ENCODE assay signal across 8 cellular contexts in genomic region chr6:33391278-33392167, GRCh38. TPM values are rescaled to one million over a fixed set of nuclear protein-coding genes. Genes with fewer than 3 reads are reported as not detected.
A peak's percentile ranks its signal among the peaks of the same experiment; 100 is the strongest.
DNase-seq lines count a peak whose midpoint lies in the region; ATAC-seq, FAIRE-seq and TF ChIP-seq lines count a peak whose summit lies in the region.

Gene KIFC1, plus strand, starts transcription at chr6:33391823. Its CDS starts 163 bp downstream, at chr6:33391986.

- CTCF ChIA-PET in Caco-2 (lab: Charles Lee): interaction anchor here (0.9 to 1.4 kb wide), 4 partner anchors 19 to 74 kb away, joined by 3 to 9 read pairs (median 6); partner anchors contain the start of genes PHF1 and ZBTB22
- CTCF ChIA-PET in activated CD8-positive, alpha-beta memory T cell treated with anti-CD3 and anti-CD28 coated beads, Interleukin-2, amount 10 ng/mL, durations not matched to agents 7 days and 5 days (lab: Charles Lee): interaction anchor here (0.7 to 2.0 kb wide), 26 partner anchors 11 to 305 kb away, joined by 3 to 18 read pairs (median 4); partner anchors contain the start of genes B3GALT4, BAK1, CUTA and RGL2

- no peaks in the 10 kb centered on the region for H3K9me3 ChIP-seq in Caco-2
- no peaks in the 10 kb centered on the region for H3K9me3 ChIP-seq in endocrine pancreas (ENCODE audit: control insufficient read depth, low read length)

- ATAC-seq in GM21360 (IDR thresholded peaks at IDR 0.05; ENCODE audit: unreplicated experiment): peak; percentile 78
- peak; percentile 97 for ATAC-seq in activated CD8-positive, alpha-beta memory T cell treated with anti-CD3 and anti-CD28 coated beads, Interleukin-2, amount 10 ng/mL, durations not matched to agents 7 days and 5 days

- H3K4ac ChIP-seq in mesendoderm (ENCODE audit: low read depth, low read length): peak within 1 kb of the TSS; percentile 59

- H4K5ac ChIP-seq in mesendoderm (ENCODE audit: low read length): peak within 1 kb of the TSS; percentile 72

- FAIRE-seq in HTR-8/SVneo (lab: Jason Lieb, UNC): peak; percentile 93

- H2AK5ac ChIP-seq in mesendoderm (ENCODE audit: low read length): no peak within 1 kb of the TSS

- peaks cover 35% of the 10 kb centered on the region for H3K36me3 Mint-ChIP-seq in Caco-2 (ENCODE audit: insufficient read depth, unreplicated experiment)
- peaks cover 27% of the 10 kb centered on the region for H3K36me3 Mint-ChIP-seq in activated CD8-positive, alpha-beta memory T cell treated with anti-CD3 and anti-CD28 coated beads, Interleukin-2, amount 10 ng/mL, durations not matched to agents 7 days and 5 days

- peak within 1 kb of the TSS; percentile 67 for H4K8ac ChIP-seq in mesendoderm (ENCODE audit: low read depth, low read length)

- WGBS in mesendoderm (ENCODE audit: extremely low coverage, insufficient coverage, low lambda C conversion rate): no CpG with 5 or more reads among the region's 90 CpGs

- H3K79me1 ChIP-seq in mesendoderm (ENCODE audit: low read length): peaks cover 5% of the 10 kb centered on the region

- peak; percentile 89 to 95 for TF ChIP-seq CTCF in Caco-2 (IDR thresholded peaks at IDR 0.05; ENCODE audit: insufficient read depth in 1 of 2, low read depth in 1 of 2, low read length in 1 of 2, severe bottlenecking in 1 of 2, unreplicated experiment in 1 of 2)

- peak within 1 kb of the TSS; percentile 73 for H3K18ac ChIP-seq in mesendoderm (ENCODE audit: low read length)

- H3K27ac Mint-ChIP-seq in Caco-2 (ENCODE audit: unreplicated experiment): peak within 1 kb of the TSS; percentile 81
- peak within 1 kb of the TSS; percentile 95 for H3K27ac Mint-ChIP-seq in activated CD8-positive, alpha-beta memory T cell treated with anti-CD3 and anti-CD28 coated beads, Interleukin-2, amount 10 ng/mL, durations not matched to agents 7 days and 5 days

- H3K27me3 ChIP-seq in Caco-2 (replicated peaks; ENCODE audit: control insufficient read depth, insufficient read depth, low read length) (no peaks in the 10 kb centered on the region), endocrine pancreas (ENCODE audit: control insufficient read depth, insufficient read depth, low read length) (no peaks in the 10 kb centered on the region), mesendoderm (ENCODE audit: insufficient read depth, low read length, poor library complexity) (no peaks in the 10 kb centered on the region)

- peak within 1 kb of the TSS; percentile 5 for H2BK120ac ChIP-seq in mesendoderm (ENCODE audit: low read depth, low read length)

- peak within 1 kb of the TSS; percentile 93 for H3K56ac ChIP-seq in mesendoderm (ENCODE audit: low read length)

- POLR2A ChIA-PET in Caco-2 (lab: Charles Lee): interaction anchor here (0.6 to 1.2 kb wide), 4 partner anchors 34 to 1564 kb away, joined by 3 to 5 read pairs (median 3); partner anchors contain the start of genes HSPA1B and ZBTB22

- no peaks in the 10 kb centered on the region for H3K36me3 ChIP-seq in Caco-2 (ENCODE audit: control insufficient read depth, insufficient read depth, low read length)
- no peaks in the 10 kb centered on the region for H3K36me3 ChIP-seq in endocrine pancreas (ENCODE audit: control insufficient read depth, insufficient read depth, low read length)
- H3K36me3 ChIP-seq in mesendoderm (ENCODE audit: control insufficient read depth, insufficient read depth, low read length): no peaks in the 10 kb centered on the region

- BruUV-seq in Caco-2 (replicated peaks; lab: Mats Ljungman, UMichigan): no TSS peak

- H3K79me2 ChIP-seq in mesendoderm (ENCODE audit: control insufficient read depth, insufficient read depth, low read length): peaks cover 45% of the 10 kb centered on the region

- no peak within 1 kb of the TSS for H2BK15ac ChIP-seq in mesendoderm (replicated peaks; ENCODE audit: low read depth)

- peak within 1 kb of the TSS; percentile 21 for H3K4me2 ChIP-seq in mesendoderm (ENCODE audit: low read length)

- peak within 1 kb of the TSS; percentile 91 for H3K4me3 ChIP-seq in Caco-2 (ENCODE audit: low read depth, low read length)
- peak within 1 kb of the TSS; percentile 8 for H3K4me3 ChIP-seq in endocrine pancreas (ENCODE audit: control insufficient read depth, insufficient read depth, low read length)
- H3K4me3 ChIP-seq in mesendoderm (ENCODE audit: low read length): peak within 1 kb of the TSS; percentile 90

- no peaks in the 10 kb centered on the region for H3K9me3 Mint-ChIP-seq in Caco-2 (ENCODE audit: unreplicated experiment)
- no peaks in the 10 kb centered on the region for H3K9me3 Mint-ChIP-seq in activated CD8-positive, alpha-beta memory T cell treated with anti-CD3 and anti-CD28 coated beads, Interleukin-2, amount 10 ng/mL, durations not matched to agents 7 days and 5 days (ENCODE audit: low read depth)

- H3K4me1 ChIP-seq in Caco-2 (peaks cover 12% of the 10 kb centered on the region), endocrine pancreas (ENCODE audit: control insufficient read depth, insufficient read depth, low read length) (no peaks in the 10 kb centered on the region), mesendoderm (ENCODE audit: control insufficient read depth, low read depth, low read length) (no peaks in the 10 kb centered on the region)

- H3K27me3 Mint-ChIP-seq in Caco-2 (ENCODE audit: insufficient read depth, unreplicated experiment): no peaks in the 10 kb centered on the region
- H3K27me3 Mint-ChIP-seq in activated CD8-positive, alpha-beta memory T cell treated with anti-CD3 and anti-CD28 coated beads, Interleukin-2, amount 10 ng/mL, durations not matched to agents 7 days and 5 days: no peaks in the 10 kb centered on the region

- H2BK5ac ChIP-seq in mesendoderm (ENCODE audit: low read length): peak within 1 kb of the TSS; percentile 49

- H3K27ac ChIP-seq in mesendoderm (ENCODE audit: low read depth, low read length): peak within 1 kb of the TSS; percentile 72

- intact Hi-C loops in Caco-2 (cut with micrococcal nuclease; ENCODE audit: unreplicated experiment): loop anchor here (1.0 to 5.0 kb wide), 5 partner anchors 19 to 1449 kb away; partner anchors contain the start of genes CUTA, RXRB and SLC39A7

- peak within 1 kb of the TSS; percentile 85 for H3K4me3 Mint-ChIP-seq in Caco-2 (ENCODE audit: unreplicated experiment)
- peak within 1 kb of the TSS; percentile 99 for H3K4me3 Mint-ChIP-seq in activated CD8-positive, alpha-beta memory T cell treated with anti-CD3 and anti-CD28 coated beads, Interleukin-2, amount 10 ng/mL, durations not matched to agents 7 days and 5 days

- peaks cover 29% of the 10 kb centered on the region for H3K4me1 Mint-ChIP-seq in Caco-2 (ENCODE audit: low read depth, unreplicated experiment)
- H3K4me1 Mint-ChIP-seq in activated CD8-positive, alpha-beta memory T cell treated with anti-CD3 and anti-CD28 coated beads, Interleukin-2, amount 10 ng/mL, durations not matched to agents 7 days and 5 days: peaks cover 42% of the 10 kb centered on the region

- peak within 1 kb of the TSS; percentile 33 for H3K23ac ChIP-seq in mesendoderm (ENCODE audit: low read length)

- DNase-seq in Caco-2 (peak; percentile 99), HTR-8/SVneo (ENCODE audit: insufficient read length, low spot score) (peak; percentile 96), NOMO-1 treated with dmso at 0.1 percent for 144 hours (lab: John Stamatoyannopoulos, UW; ENCODE audit: unreplicated experiment) (peak; percentile 100), mesendoderm (peak; percentile 100)
- DNase-seq in activated CD8-positive, alpha-beta memory T cell treated with anti-CD3 and anti-CD28 coated beads, Interleukin-2, amount 10 ng/mL, durations not matched to agents 7 days and 5 days: peak; percentile 100
- DNase-seq in stimulated activated CD8-positive, alpha-beta memory T cell treated with anti-CD3 and anti-CD28 coated beads, Interleukin-15, amount 100 ng/mL, for 24 hours (ENCODE audit: low read depth): peak; percentile 96

- H3K9ac ChIP-seq in endocrine pancreas (ENCODE audit: control insufficient read depth, insufficient read depth, low read length): peak within 1 kb of the TSS; percentile 43
- H3K9ac ChIP-seq in mesendoderm (ENCODE audit: low read length): peak within 1 kb of the TSS; percentile 90

RNA-seq across cellular contexts. Expression of gene KIFC1, which starts in this region (rescaled TPM):
- total RNA-seq in Caco-2 (2022): 65.3 and 65.4 TPM in 2 replicates
- 100 to 1,000 TPM; 133 to 187 TPM for total RNA-seq in activated CD8-positive, alpha-beta memory T cell treated with anti-CD3 and anti-CD28 coated beads, Interleukin-2, amount 10 ng/mL, durations not matched to agents 7 days and 5 days
- 44.8 TPM for polyA plus RNA-seq in mesendoderm (2013, experiment 1 of 2)
- 46.4 TPM for polyA plus RNA-seq in mesendoderm (2013, experiment 2 of 2)

Comparison
In these comparisons a context has a peak if more than half of its experiments do, and no peak if none do; other contexts are left out.
1. Peak in every context shown above with its lines: DNase-seq, ATAC-seq, H3K4me3 ChIP-seq and H3K27ac ChIP-seq.
2. H3K4me3 ChIP-seq: peak in every context shown above with its lines; median percentile 91 in Caco-2; 90 in mesendoderm; 8 in endocrine pancreas.